Comparison of ENCODE assay signal across 14 cellular contexts in the genomic region with DNA sequence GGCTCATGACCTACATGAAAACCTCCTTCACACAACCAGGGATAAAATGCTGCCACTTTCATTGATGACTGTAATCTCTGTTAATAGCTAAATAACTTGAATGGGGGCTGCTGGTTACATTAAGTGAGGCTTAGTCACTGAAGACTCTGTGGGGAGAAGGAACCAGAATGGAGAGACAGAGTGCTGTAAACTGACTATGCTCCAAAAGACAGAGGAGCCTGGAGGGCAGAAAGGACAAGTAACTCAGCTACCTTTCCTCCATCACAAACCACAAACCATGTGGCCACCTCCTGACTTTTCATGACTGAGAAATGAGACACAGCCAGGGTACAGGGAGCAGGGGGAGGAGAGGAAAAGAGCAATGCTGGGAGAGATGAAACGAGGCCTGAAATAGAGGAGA.
"Had no signal": no experiment of that assay in that cellular context is flagged by ENCODE, and none has a peak within 500 bp of the region (broad histone marks: within the 10 kb centered on the region; RNA-seq: fewer than 3 reads in every experiment).

No MANE protein-coding gene starts in this region.

- H3K27ac Mint-ChIP-seq: activated CD4-positive, alpha-beta memory T cell treated with anti-CD3 and anti-CD28 coated beads, Interleukin-2, amount 10 ng/mL, durations not matched to agents 7 days and 5 days; memory B cell; stimulated activated naive CD8-positive, alpha-beta T cell treated with anti-CD3 and anti-CD28 coated beads, Interleukin-15, amount 100 ng/mL, for 72 hours had no signal

- ATAC-seq: left lobe of liver; stimulated activated naive CD8-positive, alpha-beta T cell treated with anti-CD3 and anti-CD28 coated beads, Interleukin-15, amount 100 ng/mL, for 72 hours had no signal

- H3K27me3 Mint-ChIP-seq: activated CD4-positive, alpha-beta memory T cell treated with anti-CD3 and anti-CD28 coated beads, Interleukin-2, amount 10 ng/mL, durations not matched to agents 7 days and 5 days had no signal

- H3K9me3 ChIP-seq: ascending aorta, thoracic aorta had no signal

- H3K4me3 ChIP-seq: ascending aorta, coronary artery, thoracic aorta had no signal

- H3K4me1 ChIP-seq: ascending aorta had no signal

- H3K36me3 ChIP-seq: ascending aorta, thoracic aorta had no signal

- H3K4me3 Mint-ChIP-seq: activated CD4-positive, alpha-beta memory T cell treated with anti-CD3 and anti-CD28 coated beads, Interleukin-2, amount 10 ng/mL, durations not matched to agents 7 days and 5 days; memory B cell; stimulated activated naive CD8-positive, alpha-beta T cell treated with anti-CD3 and anti-CD28 coated beads, Interleukin-15, amount 100 ng/mL, for 72 hours had no signal

- H3K27ac ChIP-seq: ascending aorta, coronary artery, thoracic aorta, VCaP had no signal

- H3K4me1 Mint-ChIP-seq: activated CD4-positive, alpha-beta memory T cell treated with anti-CD3 and anti-CD28 coated beads, Interleukin-2, amount 10 ng/mL, durations not matched to agents 7 days and 5 days; memory B cell; stimulated activated naive CD8-positive, alpha-beta T cell treated with anti-CD3 and anti-CD28 coated beads, Interleukin-15, amount 100 ng/mL, for 72 hours had no signal

- H3K27me3 ChIP-seq: ascending aorta had no signal

- H3K36me3 Mint-ChIP-seq: memory B cell had no signal

- H3K9me3 Mint-ChIP-seq: activated CD4-positive, alpha-beta memory T cell treated with anti-CD3 and anti-CD28 coated beads, Interleukin-2, amount 10 ng/mL, durations not matched to agents 7 days and 5 days; memory B cell; stimulated activated naive CD8-positive, alpha-beta T cell treated with anti-CD3 and anti-CD28 coated beads, Interleukin-15, amount 100 ng/mL, for 72 hours had no signal

- DNase-seq: activated CD4-positive, alpha-beta memory T cell treated with anti-CD3 and anti-CD28 coated beads, Interleukin-2, amount 10 ng/mL, durations not matched to agents 7 days and 5 days; activated CD8-positive, alpha-beta memory T cell treated with anti-CD3 and anti-CD28 coated beads, Interleukin-2, amount 50 U/mL, for 4 hours; activated naive CD4-positive, alpha-beta T cell; effector CD4-positive, alpha-beta T cell; hypothalamus; stimulated activated CD4-positive, alpha-beta T cell treated with anti-CD3 and anti-CD28 coated beads, Interleukin-4, amount 100 ng/mL, for 4 hours; stimulated activated naive CD8-positive, alpha-beta T cell treated with anti-CD3 and anti-CD28 coated beads, Interleukin-15, amount 100 ng/mL, for 72 hours; T-helper 9 cell had no signal
